Comparison of ENCODE assay signal across 24 cellular contexts in genomic region chr5:16135506-16135905, GRCh38.
"Had no signal": no experiment of that assay in that cellular context is flagged by ENCODE, and none has a peak within 500 bp of the region (broad histone marks: within the 10 kb centered on the region; RNA-seq: fewer than 3 reads in every experiment).

No MANE protein-coding gene starts in this region.

- H3K36me3 ChIP-seq: ascending aorta, cardiac muscle cell, MG63 had no signal

- DNase-seq: activated B cell treated with CpG ODN at 0.5 μM for 24 hours; activated CD4-positive, alpha-beta T cell treated with anti-CD3 and anti-CD28 coated beads for 1 hour; activated CD4-positive, alpha-beta T cell treated with anti-CD3 and anti-CD28 coated beads, Interleukin-2, amount 10 ng/mL, durations not matched to agents 24 days and 14 days; activated CD4-positive, alpha-beta T cell treated with anti-CD3 and anti-CD28 coated beads, Interleukin-2, amount 50 U/mL, for 48 hours; activated CD8-positive, alpha-beta memory T cell treated with anti-CD3 and anti-CD28 coated beads, Interleukin-2, amount 10 ng/mL, durations not matched to agents 7 days and 5 days; activated effector memory CD4-positive, alpha-beta T cell treated with anti-CD3 and anti-CD28 coated beads, Interleukin-2, amount 50 U/mL, for 16 hours; activated naive CD4-positive, alpha-beta T cell treated with Interleukin-2 at 50 U/mL for 16 hours; activated naive CD8-positive, alpha-beta T cell treated with anti-CD3 and anti-CD28 coated beads, Interleukin-2, amount 50 U/mL, for 24 hours; activated T-cell treated with anti-CD3 and anti-CD28 coated beads, Interleukin-2, amount 50 U/mL, for 4 hours; amniotic stem cell; MG63; MV-4-11; NCI-H1092 treated with DMSO at 0.1 percent for 48 hours; NCI-H1694; NCI-H2107; NCI-H524 treated with DMSO at 0.1 percent for 48 hours; PC-3; T-cell; T-helper 2 cell; T1000 had no signal

- H3K4me1 ChIP-seq: ascending aorta had no signal

- H3K9me3 ChIP-seq: ascending aorta had no signal

- H3K4me3 ChIP-seq: ascending aorta, cardiac muscle cell, MG63, SK-N-MC had no signal

- H3K27me3 ChIP-seq: ascending aorta, cardiac muscle cell had no signal

- ATAC-seq: activated CD8-positive, alpha-beta memory T cell treated with anti-CD3 and anti-CD28 coated beads, Interleukin-2, amount 10 ng/mL, durations not matched to agents 7 days and 5 days; activated naive CD4-positive, alpha-beta T cell treated with anti-CD3 and anti-CD28 coated beads, Interleukin-2, amount 50 U/mL, for 72 hours; activated naive CD8-positive, alpha-beta T cell treated with anti-CD3 and anti-CD28 coated beads, Interleukin-2, amount 50 U/mL, for 24 hours; activated T-cell treated with anti-CD3 and anti-CD28 coated beads, Interleukin-2, amount 50 U/mL, for 4 hours; PC-3; T-cell had no signal
